ENCODE assay signal across 29 cellular contexts in the genomic region with DNA sequence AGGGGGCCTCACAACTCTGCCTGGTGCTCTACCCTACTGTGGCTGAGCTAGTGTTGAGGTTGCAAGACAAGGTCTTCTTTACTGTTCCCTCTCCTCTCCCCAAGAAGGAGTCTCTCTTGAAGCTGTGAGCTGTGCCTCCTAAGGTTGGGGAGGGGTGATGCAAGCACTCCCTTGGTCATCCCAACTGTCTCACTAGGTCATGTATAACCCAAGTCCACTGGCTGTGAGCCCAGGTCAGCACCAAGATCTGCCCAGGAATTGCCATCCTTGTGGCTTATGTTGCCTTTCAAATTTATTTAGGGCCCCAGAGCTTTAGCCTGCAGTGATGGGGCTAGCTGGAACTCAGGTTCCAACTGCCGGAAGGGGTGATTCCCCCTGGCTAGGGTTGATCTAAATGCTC.
"Had no signal": no experiment of that assay in that cellular context is flagged by ENCODE, and none has a peak within 500 bp of the region (broad histone marks: within the 10 kb centered on the region; RNA-seq: fewer than 3 reads in every experiment).

No MANE protein-coding gene starts in this region.

- H3K36me3 ChIP-seq: neural progenitor cell, ovary, right lobe of liver, sigmoid colon, spleen, thoracic aorta, thyroid gland, tibial nerve, upper lobe of right lung, uterus had no signal

- H3K4me1 Mint-ChIP-seq: nephron; neural progenitor cell; stimulated activated memory B cell treated with anti-CD40 and anti-IgM and Interleukin-4, amounts not matched to agents 10 μg/mL and 1 μg/mL and 100 μg/mL, for 72 hours; stimulated activated naive CD8-positive, alpha-beta T cell treated with anti-CD3 and anti-CD28 coated beads, Interleukin-15, amount 100 ng/mL, for 72 hours had no signal

- H3K9me3 Mint-ChIP-seq: neural progenitor cell, type B pancreatic cell had no signal

- H3K4me1 ChIP-seq: neural progenitor cell, parathyroid adenoma, psoas muscle, right lobe of liver, sigmoid colon, spleen, thyroid gland, tibial nerve, upper lobe of right lung, uterus had no signal

- H3K4me3 ChIP-seq: neural progenitor cell, ovary, psoas muscle, right lobe of liver, sigmoid colon, skin epidermis, smooth muscle cell, spleen, thoracic aorta, thyroid gland, tibial nerve, upper lobe of right lung, uterus had no signal

- H3K9me3 ChIP-seq: ovary, psoas muscle, right lobe of liver, spleen, thoracic aorta, thyroid gland, upper lobe of right lung, uterus had no signal

- H3K36me3 Mint-ChIP-seq: neural progenitor cell; stimulated activated memory B cell treated with anti-CD40 and anti-IgM and Interleukin-4, amounts not matched to agents 10 μg/mL and 1 μg/mL and 100 μg/mL, for 72 hours; type B pancreatic cell had no signal

- H3K27ac Mint-ChIP-seq: naive thymus-derived CD4-positive, alpha-beta T cell; natural killer cell; nephron; neural progenitor cell; stimulated activated memory B cell treated with anti-CD40 and anti-IgM and Interleukin-4, amounts not matched to agents 10 μg/mL and 1 μg/mL and 100 μg/mL, for 72 hours; type B pancreatic cell had no signal

- H3K9ac ChIP-seq: neural progenitor cell, parathyroid adenoma had no signal

- H3K27me3 ChIP-seq: neural progenitor cell, ovary, right lobe of liver, sigmoid colon, thyroid gland, tibial nerve, uterus had no signal

- H3K79me2 ChIP-seq: parathyroid adenoma had no signal

- DNase-seq: naive thymus-derived CD4-positive, alpha-beta T cell; natural killer cell; occipital lobe; ovary; psoas muscle; right cardiac atrium; right lobe of liver; sigmoid colon; spleen; stimulated activated CD4-positive, alpha-beta T cell treated with anti-CD3 and anti-CD28 coated beads, Interleukin-12 subunit alpha, Interleukin-12 subunit beta, amount 100 ng/mL, for 4 hours; stimulated activated CD4-positive, alpha-beta T cell treated with anti-CD3 and anti-CD28 coated beads, Interleukin-1b, Interleukin-23, amount 100 ng/mL, for 48 hours; stimulated activated CD4-positive, alpha-beta T cell treated with anti-CD3 and anti-CD28 coated beads, Interleukin-4, amount 100 ng/mL, for 1 hour; stimulated activated CD4-positive, alpha-beta T cell treated with anti-CD3 and anti-CD28 coated beads, Interleukin-4, amount 100 ng/mL, for 4 hours; stimulated activated CD8-positive, alpha-beta memory T cell treated with anti-CD3 and anti-CD28 coated beads, Interleukin-4, amount 100 ng/mL, for 48 hours; stimulated activated naive CD4-positive, alpha-beta T cell; stimulated activated naive CD8-positive, alpha-beta T cell treated with anti-CD3 and anti-CD28 coated beads, Interleukin-15, amount 100 ng/mL, for 72 hours; stimulated activated naive CD8-positive, alpha-beta T cell treated with anti-CD3 and anti-CD28 coated beads, Interleukin-15, Interleukin-2, amounts not matched to agents 100 U/mL and 50 U/mL, for 24 hours; thyroid gland; upper lobe of right lung; uterus had no signal

- H2AFZ ChIP-seq: neural progenitor cell, parathyroid adenoma had no signal

- H3K27ac ChIP-seq: neural progenitor cell, ovary, parathyroid adenoma, psoas muscle, right lobe of liver, sigmoid colon, skin epidermis, spleen, thoracic aorta, thyroid gland, tibial nerve, upper lobe of right lung, uterus had no signal

- H3K4me2 ChIP-seq: neural progenitor cell, smooth muscle cell had no signal

- H3K4me3 Mint-ChIP-seq: naive thymus-derived CD4-positive, alpha-beta T cell; natural killer cell; nephron; neural progenitor cell; stimulated activated memory B cell treated with anti-CD40 and anti-IgM and Interleukin-4, amounts not matched to agents 10 μg/mL and 1 μg/mL and 100 μg/mL, for 72 hours; stimulated activated naive CD8-positive, alpha-beta T cell treated with anti-CD3 and anti-CD28 coated beads, Interleukin-15, amount 100 ng/mL, for 72 hours; type B pancreatic cell had no signal
